14 cellular contexts compared by ENCODE assay signal in genomic region chr10:104054430-104054829, GRCh38. TPM values are rescaled to one million over a fixed set of nuclear protein-coding genes. Genes with fewer than 3 reads are reported as not detected.
DNase-seq lines count a peak whose midpoint lies in the region; FAIRE-seq and TF ChIP-seq lines count a peak whose summit lies in the region.
"Had no signal": no experiment of that assay in that cellular context is flagged by ENCODE, and none has a peak within 500 bp of the region (broad histone marks: within the 10 kb centered on the region; RNA-seq: fewer than 3 reads in every experiment).

No MANE protein-coding gene starts in this region.

- FAIRE-seq in GM12891 (lab: Jason Lieb, UNC) (no peak), small intestine (lab: Jason Lieb, UNC) (no peak)

- H3K4me1 ChIP-seq in SJSA1 (replicated peaks) (peaks cover 20% of the 10 kb centered on the region), small intestine (ENCODE audit: control insufficient read depth in 2 of 2, insufficient read depth in 1 of 2, low read depth in 1 of 2, low read length in 1 of 2) (peaks cover 5 to 14% of the 10 kb centered on the region in 2 donors)
- H3K4me1 ChIP-seq: left ventricle myocardium inferior had no signal

- H3K27ac ChIP-seq in SJSA1 (no peak overlapping the region; the same call in 1 of the 2 replicates), small intestine (ENCODE audit: low read depth in 1 of 2, low read length in 1 of 2) (no peak overlapping the region)
- H3K27ac ChIP-seq: 22Rv1, dorsolateral prefrontal cortex, left ventricle myocardium inferior had no signal

- H3K27me3 ChIP-seq in SJSA1 (replicated peaks) = no peaks in the 10 kb centered on the region
- H3K27me3 ChIP-seq in small intestine (ENCODE audit: control insufficient read depth in 2 of 2, insufficient read depth in 2 of 2, low read length in 2 of 2) = no peaks in the 10 kb centered on the region
- H3K27me3 ChIP-seq: dorsolateral prefrontal cortex had no signal

- H3K4me3 ChIP-seq in SJSA1 (no peak overlapping the region), small intestine (ENCODE audit: low read depth in 1 of 2, low read length in 2 of 2) (no peak overlapping the region)
- H3K4me3 ChIP-seq: dorsolateral prefrontal cortex, HAP-1, left ventricle myocardium inferior had no signal

- H3K9me3 ChIP-seq in SJSA1 (replicated peaks) (no peaks in the 10 kb centered on the region), small intestine (ENCODE audit: control insufficient read depth, low read depth) (no peaks in the 10 kb centered on the region)
- H3K9me3 ChIP-seq: HAP-1, left ventricle myocardium inferior had no signal

- H3K36me3 ChIP-seq in SJSA1 = no peaks in the 10 kb centered on the region
- H3K36me3 ChIP-seq in small intestine (ENCODE audit: control insufficient read depth in 2 of 2, insufficient read depth in 2 of 2, low read length in 2 of 2) = no peaks in the 10 kb centered on the region
- H3K36me3 ChIP-seq: HAP-1, left ventricle myocardium inferior had no signal

- no peak for TF ChIP-seq POLR2A in GM12891 (IDR thresholded peaks at IDR 0.05; ENCODE audit: low read depth, low read length)

- peak; percentile 52 for DNase-seq in activated effector memory CD4-positive, alpha-beta T cell treated with anti-CD3 and anti-CD28 coated beads, Interleukin-2, amount 50 U/mL, for 16 hours
- no peak for DNase-seq in activated effector memory CD4-positive, alpha-beta T cell treated with Interleukin-2 at 50 U/mL for 16 hours
- DNase-seq in SJSA1 (ENCODE audit: low read depth in 1 of 2, low spot score in 2 of 2) = peak; percentile 22 to 62
- DNase-seq in fibroblast of peridontal ligament (ENCODE audit: extremely low read depth) = peak; percentile 64
- DNase-seq in HuH-7.5 (ENCODE audit: low spot score) = no peak
- no peak for DNase-seq in GM12891 (ENCODE audit: insufficient read length, low spot score)
- no peak for DNase-seq in small intestine
- DNase-seq in NCI-H2196 (lab: John Stamatoyannopoulos, UW; ENCODE audit: unreplicated experiment) = no peak
- DNase-seq: activated T-cell treated with anti-CD3 and anti-CD28 coated beads for 4 hours, dorsolateral prefrontal cortex, left ventricle myocardium inferior, NCI-H1417 treated with DMSO at 0.1 percent for 48 hours had no signal

- 75 to 78% (median 76%) methylated on average over 8 of the region's 8 CpGs for WGBS in small intestine, 3 donors

TF ChIP-seq in GM12891, 5 proteins besides CTCF, POLR2A, EP300 and RAD21:
- TF ChIP-seq TAF1 (IDR thresholded peaks at IDR 0.05; ENCODE audit: low read depth, low read length) = no peak
- no peak for TF ChIP-seq POU2F2 (IDR thresholded peaks at IDR 0.05; ENCODE audit: low read depth, low read length)
- no peak for TF ChIP-seq SPI1 (IDR thresholded peaks at IDR 0.05; ENCODE audit: low read depth, low read length)
- no peak for TF ChIP-seq POLR2AphosphoS5 (IDR thresholded peaks at IDR 0.05; ENCODE audit: low read depth, low read length)
- TF ChIP-seq PAX5 (IDR thresholded peaks at IDR 0.05; ENCODE audit: insufficient read depth, low read length, severe bottlenecking) = no peak
TF ChIP-seq in GM12891: peak in this region for 0.

RNA-seq across cellular contexts. Expression of gene COL17A1, which starts 31.2 kb away (rescaled TPM):
- total RNA-seq in SJSA1 (2014; rRNA removed; shearing (Covaris generic)) = 0.05 TPM in 1 of 2 replicates, not detected in the other
- polyA plus RNA-seq in GM12891 (2012; ENCODE audit: low read depth, missing spikeins) = not detected
- polyA plus RNA-seq in small intestine = 10 to 100 TPM; 13.9 to 78.1 (median 57.0) TPM
- total RNA-seq: left ventricle myocardium inferior had no signal

Comparison
In these comparisons a context has a peak if more than half of its experiments do, and no peak if none do; other contexts are left out.
1. DNase-seq: peak in activated effector memory CD4-positive, alpha-beta T cell treated with anti-CD3 and anti-CD28 coated beads, Interleukin-2, amount 50 U/mL, for 16 hours (single experiment), SJSA1 (2 of 2) and fibroblast of peridontal ligament (single experiment); none in activated effector memory CD4-positive, alpha-beta T cell treated with Interleukin-2 at 50 U/mL for 16 hours (single experiment), HuH-7.5 (single experiment), GM12891 (single experiment), small intestine (single experiment) and NCI-H2196 (single experiment).